8 cellular contexts compared by ENCODE assay signal in genomic region chr1:40709802-40710278, GRCh38. TPM values are rescaled to one million over a fixed set of nuclear protein-coding genes. Genes with fewer than 3 reads are reported as not detected.
DNase-seq lines count a peak whose midpoint lies in the region; ATAC-seq and TF ChIP-seq lines count a peak whose summit lies in the region.

No MANE protein-coding gene starts in this region.

- H3K9me2 ChIP-seq in MM.1S (replicated peaks; ENCODE audit: insufficient read depth, low read length) (no peaks in the 10 kb centered on the region), neural cell (ENCODE audit: insufficient read depth, low read length) (no peaks in the 10 kb centered on the region)

- TF ChIP-seq RAD21 in neural cell (conservative IDR thresholded peaks at IDR 0.05), result no peak

- no peaks in the 10 kb centered on the region for H3K36me3 Mint-ChIP-seq in effector memory CD8-positive, alpha-beta T cell (ENCODE audit: insufficient read depth)

- H3K27me3 ChIP-seq in MM.1S (replicated peaks; ENCODE audit: insufficient read depth, low read length) (no peaks in the 10 kb centered on the region), neural cell (ENCODE audit: insufficient read depth, low read depth, low read length) (no peaks in the 10 kb centered on the region)

- H4K20me1 ChIP-seq in MM.1S (ENCODE audit: insufficient read depth, low read length) (no peaks in the 10 kb centered on the region), neural cell (ENCODE audit: insufficient read depth) (no peaks in the 10 kb centered on the region)

- H3K9me3 ChIP-seq in MM.1S (replicated peaks; ENCODE audit: insufficient read depth, low read length) (no peaks in the 10 kb centered on the region), neural cell (ENCODE audit: low read length) (no peaks in the 10 kb centered on the region)

- H3K4me2 ChIP-seq in MM.1S (ENCODE audit: low read depth, low read length), result peak overlapping the region; percentile 62
- H3K4me2 ChIP-seq in neural cell (ENCODE audit: low read length), result peak overlapping the region; percentile 95

- peaks cover 86% of the 10 kb centered on the region for H3K79me2 ChIP-seq in MM.1S (ENCODE audit: low read length)
- peaks cover 71% of the 10 kb centered on the region for H3K79me2 ChIP-seq in neural cell (replicated peaks; ENCODE audit: insufficient read depth, low read length)

- H2AFZ ChIP-seq in MM.1S (ENCODE audit: low read length) (0 out of 2 replicates have a peak overlapping the region, but pooled peaks have one; percentile 12), neural cell (ENCODE audit: low read depth, low read length) (peak overlapping the region; percentile 2)

- no peak for ATAC-seq in effector memory CD8-positive, alpha-beta T cell (replicated peaks)
- ATAC-seq in HG03095 (IDR thresholded peaks at IDR 0.05; ENCODE audit: unreplicated experiment) (no peak), GM19452 (IDR thresholded peaks at IDR 0.05; ENCODE audit: unreplicated experiment) (no peak)

- no peak for TF ChIP-seq EP300 in neural cell (conservative IDR thresholded peaks at IDR 0.05; ENCODE audit: poor library complexity, severe bottlenecking)

- H3K27me3 Mint-ChIP-seq in effector memory CD8-positive, alpha-beta T cell, result no peaks in the 10 kb centered on the region

- H3K9ac ChIP-seq in MM.1S (ENCODE audit: low read length) (peak overlapping the region; percentile 48; the same call in 1 of the 2 replicates), neural cell (ENCODE audit: low read length) (peak overlapping the region; percentile 59)

- intact Hi-C loops in posterior vena cava (cut with DNase I), result loop anchor here in 1 of 2 donors (10.0 kb wide), 1 partner anchor 55 kb away; no protein-coding TSS in a partner anchor

- no peaks in the 10 kb centered on the region for H3K9me3 Mint-ChIP-seq in effector memory CD8-positive, alpha-beta T cell

- H3K4me1 ChIP-seq in MM.1S (ENCODE audit: low read length), result peaks cover 36% of the 10 kb centered on the region

- peaks cover 35 to 53% of the 10 kb centered on the region in 2 donors for H3K4me1 Mint-ChIP-seq in effector memory CD8-positive, alpha-beta T cell (ENCODE audit: low read depth in 2 of 2)

- H3K4me3 ChIP-seq in AG10803 (ENCODE audit: low read length) (peak overlapping the region; percentile 74), MM.1S (ENCODE audit: low read length) (peak overlapping the region; percentile 66), neural cell (ENCODE audit: low read length) (peak overlapping the region; percentile 68)

- DNase-seq in AG10803 (ENCODE audit: low read depth) (no peak), MM.1S (no peak), posterior vena cava (ENCODE audit: low spot score) (no peak), GM03348 (ENCODE audit: low spot score) (no peak)
- no peak for DNase-seq in effector memory CD8-positive, alpha-beta T cell

- H3K27ac Mint-ChIP-seq in effector memory CD8-positive, alpha-beta T cell, result peak overlapping the region; percentile 92 to 93

- no peak for TF ChIP-seq CTCF in AG10803 (conservative IDR thresholded peaks at IDR 0.05; ENCODE audit: low read length)
- no peak for TF ChIP-seq CTCF in MM.1S (IDR thresholded peaks at IDR 0.05; ENCODE audit: low read length)
- TF ChIP-seq CTCF in neural cell (IDR thresholded peaks at IDR 0.05; ENCODE audit: poor library complexity, severe bottlenecking), result no peak

- peaks cover 7% of the 10 kb centered on the region for H3F3A ChIP-seq in MM.1S (ENCODE audit: insufficient read depth, low read length)
- H3F3A ChIP-seq in neural cell (ENCODE audit: insufficient read depth, low read length, poor library complexity, severe bottlenecking), result no peaks in the 10 kb centered on the region

- peak overlapping the region; percentile 86 to 93 for H3K4me3 Mint-ChIP-seq in effector memory CD8-positive, alpha-beta T cell

- H3K27ac ChIP-seq in MM.1S (ENCODE audit: low read length), result no peak overlapping the region
- H3K27ac ChIP-seq in neural cell (ENCODE audit: low read length), result peak overlapping the region; percentile 57

- H3K36me3 ChIP-seq in MM.1S (replicated peaks; ENCODE audit: insufficient read depth, low read length), result no peaks in the 10 kb centered on the region
- H3K36me3 ChIP-seq in neural cell (ENCODE audit: insufficient read depth, low read length), result no peaks in the 10 kb centered on the region

TF ChIP-seq in neural cell, 6 proteins besides CTCF, POLR2A, EP300 and RAD21:
- TF ChIP-seq SMC3 (conservative IDR thresholded peaks at IDR 0.05; ENCODE audit: poor library complexity) (no peak), MXI1 (conservative IDR thresholded peaks at IDR 0.05; ENCODE audit: poor library complexity, severe bottlenecking) (no peak), REST (IDR thresholded peaks at IDR 0.05; ENCODE audit: borderline replicate concordance) (no peak), EZH2 (IDR thresholded peaks at IDR 0.05; ENCODE audit: borderline replicate concordance, insufficient read depth, low read length, poor library complexity, severe bottlenecking) (no peak), POLR2AphosphoS5 (IDR thresholded peaks at IDR 0.05) (no peak), TAF1 (IDR thresholded peaks at IDR 0.05; ENCODE audit: low read depth) (no peak)

RNA-seq across cellular contexts. Expression of gene NFYC, which starts 18.3 kb away (rescaled TPM):
- polyA plus RNA-seq in neural cell, result 66.0 and 78.8 TPM in 2 replicates
- 67.4 and 71.7 TPM in 2 replicates for polyA minus RNA-seq in neural cell
- 10 to 100 TPM; 33.5 to 44.8 TPM for total RNA-seq in posterior vena cava

RNA-seq across cellular contexts. Expression of gene RIMS3, which starts 44.4 kb away (rescaled TPM):
- 31.6 and 36.9 TPM in 2 replicates for polyA plus RNA-seq in neural cell
- polyA minus RNA-seq in neural cell, result 52.1 and 54.1 TPM in 2 replicates
- 10 to 100 TPM in 1 of 2 donors, 1 to 10 TPM in 1; 8.2 to 11.2 TPM for total RNA-seq in posterior vena cava
